ENCODE assay signal across 13 cellular contexts in genomic region chr1:52268372-52268771, GRCh38.
DNase-seq lines count a peak whose midpoint lies in the region; ATAC-seq and TF ChIP-seq lines count a peak whose summit lies in the region.
"Had no signal": no experiment of that assay in that cellular context is flagged by ENCODE, and none has a peak within 500 bp of the region (broad histone marks: within the 10 kb centered on the region; RNA-seq: fewer than 3 reads in every experiment).

No MANE protein-coding gene starts in this region.

- intact Hi-C loops in left cardiac atrium (cut with DNase I) (no loop called here), OCI-LY7 (cut with micrococcal nuclease; ENCODE audit: unreplicated experiment) (no loop called here)

- no peaks in the 10 kb centered on the region for H3K4me1 ChIP-seq in OCI-LY7 (ENCODE audit: insufficient read depth, low read length, poor library complexity, severe bottlenecking)
- H3K4me1 ChIP-seq: BLaER1 had no signal

- no peaks in the 10 kb centered on the region for H3K9me3 ChIP-seq in OCI-LY7 (ENCODE audit: low read length)
- H3K9me3 ChIP-seq: BLaER1 had no signal

- no peaks in the 10 kb centered on the region for H3K9me2 ChIP-seq in OCI-LY7 (ENCODE audit: insufficient read depth, low read length)

- H3K36me3 ChIP-seq in OCI-LY7 (ENCODE audit: insufficient read depth, low read length) = no peaks in the 10 kb centered on the region

- H2AFZ ChIP-seq in OCI-LY7 (ENCODE audit: low read length) = no peak overlapping the region

- no peaks in the 10 kb centered on the region for H3K79me2 ChIP-seq in OCI-LY7 (ENCODE audit: insufficient read depth, low read depth, low read length)

- H3K4me3 ChIP-seq in choroid plexus epithelial cell (ENCODE audit: low read depth, low read length) (no peak overlapping the region), OCI-LY7 (ENCODE audit: low read depth, low read length, poor library complexity, severe bottlenecking) (no peak overlapping the region)
- H3K4me3 ChIP-seq: BLaER1, cardiac muscle cell had no signal

- no peaks in the 10 kb centered on the region for H4K20me1 ChIP-seq in OCI-LY7 (ENCODE audit: insufficient read depth, low read length)
- H4K20me1 ChIP-seq: BLaER1 had no signal

- no peak overlapping the region for H3K4me2 ChIP-seq in OCI-LY7 (ENCODE audit: low read length)
- H3K4me2 ChIP-seq: BLaER1 had no signal

- POLR2A ChIA-PET in OCI-LY7 (lab: Charles Lee) = no interaction called here

- peak; percentile 9 for DNase-seq in AG20443 (ENCODE audit: low spot score)
- DNase-seq in KBM-7 = peak; percentile 31
- peak; percentile 71 for DNase-seq in choroid plexus epithelial cell (ENCODE audit: low read depth)
- peak; percentile 2 for DNase-seq in kidney tubule cell (ENCODE audit: low spot score)
- no peak for DNase-seq in left cardiac atrium
- DNase-seq in OCI-LY7 (ENCODE audit: low spot score) = no peak
- DNase-seq in stimulated activated CD4-positive, alpha-beta T cell treated with anti-CD3 and anti-CD28 coated beads, Interleukin-2, amount 100 ng/mL, for 48 hours = no peak
- DNase-seq: activated CD4-positive, alpha-beta T cell treated with anti-CD3 and anti-CD28 coated beads, Interleukin-2, amount 50 U/mL, for 4 hours; NCI-H146; NCI-H82 had no signal

- ATAC-seq in HG02852 (IDR thresholded peaks at IDR 0.05; ENCODE audit: unreplicated experiment) (no peak), left cardiac atrium (no peak)

- CTCF ChIA-PET in OCI-LY7 (lab: Charles Lee; ENCODE audit: unreplicated experiment) = no interaction called here

- BruUV-seq in OCI-LY7 (replicated peaks; lab: Mats Ljungman, UMichigan) = no TSS peak

- TF ChIP-seq CTCF in choroid plexus epithelial cell (conservative IDR thresholded peaks at IDR 0.05; ENCODE audit: low read depth, low read length) (no peak), OCI-LY7 (conservative IDR thresholded peaks at IDR 0.05; ENCODE audit: low read length) (no peak)

- no peak overlapping the region for H3K27ac ChIP-seq in OCI-LY7 (ENCODE audit: low read depth, low read length, poor library complexity, severe bottlenecking)
- H3K27ac ChIP-seq: BLaER1, cardiac muscle cell had no signal

- in situ Hi-C loops in KBM-7 (cut with MboI; ENCODE audit: low pct_unique_long_range_greater_than_20kb, low sequenced_read_pairs) = no loop called here

Comparison
In these comparisons a context has a peak if more than half of its experiments do, and no peak if none do; other contexts are left out.
1. DNase-seq: peak in AG20443 (single experiment), KBM-7 (single experiment), choroid plexus epithelial cell (single experiment) and kidney tubule cell (single experiment); none in left cardiac atrium (single experiment), OCI-LY7 (single experiment) and stimulated activated CD4-positive, alpha-beta T cell treated with anti-CD3 and anti-CD28 coated beads, Interleukin-2, amount 100 ng/mL, for 48 hours (0 of 2).